ENCODE assay signal across 1 cellular context in the genomic region with DNA sequence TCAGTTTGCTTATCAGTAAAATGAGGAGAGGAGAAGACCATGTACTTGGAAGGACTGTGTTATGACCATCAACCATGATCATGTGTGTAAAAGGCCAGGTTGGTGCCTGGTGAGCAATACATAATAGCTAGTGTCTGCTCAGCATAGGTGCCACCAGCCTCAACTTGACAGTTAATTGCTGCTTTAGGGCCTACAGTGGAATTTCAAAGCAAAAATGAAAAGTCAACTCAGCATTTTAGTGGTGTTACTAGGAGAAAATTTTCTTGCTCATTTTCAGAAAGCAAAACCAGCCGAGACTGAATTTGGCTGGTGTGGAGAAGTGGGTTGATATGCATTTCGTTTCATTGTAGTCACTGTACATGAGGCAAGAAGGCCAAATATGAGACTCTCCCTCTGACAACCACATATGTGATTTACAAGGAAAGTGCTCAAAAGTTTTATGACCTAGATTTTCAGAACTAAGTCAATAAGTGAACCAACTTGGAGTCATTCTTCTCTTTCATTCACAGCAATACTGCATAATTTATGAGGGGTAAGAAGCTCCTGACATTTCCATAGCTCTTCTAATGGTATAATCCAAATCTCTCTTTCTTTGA.
TF ChIP-seq lines count a peak whose summit lies in the region.

No MANE protein-coding gene starts in this region.

TF ChIP-seq in IMR-90, 13 proteins besides CTCF, POLR2A, EP300 and RAD21:
- TF ChIP-seq MAFK (IDR thresholded peaks at IDR 0.05; ENCODE audit: low read depth, low read length) (peak; percentile 67), CHD1 (IDR thresholded peaks at IDR 0.05; ENCODE audit: low read depth, low read length) (no peak)
TF ChIP-seq in IMR-90: peak in this region for 1.
